1 cellular context compared by ENCODE assay signal in genomic region chr17:47253541-47254402, GRCh38.
TF ChIP-seq lines count a peak whose summit lies in the region.

ITGB3 (plus strand) TSS chr17:47253827; CDS start chr17:47253862, 35 bp downstream.

TF ChIP-seq in H1, 55 proteins besides CTCF, POLR2A, EP300 and RAD21 (continued from another document):
- TF ChIP-seq, protein P1, sequence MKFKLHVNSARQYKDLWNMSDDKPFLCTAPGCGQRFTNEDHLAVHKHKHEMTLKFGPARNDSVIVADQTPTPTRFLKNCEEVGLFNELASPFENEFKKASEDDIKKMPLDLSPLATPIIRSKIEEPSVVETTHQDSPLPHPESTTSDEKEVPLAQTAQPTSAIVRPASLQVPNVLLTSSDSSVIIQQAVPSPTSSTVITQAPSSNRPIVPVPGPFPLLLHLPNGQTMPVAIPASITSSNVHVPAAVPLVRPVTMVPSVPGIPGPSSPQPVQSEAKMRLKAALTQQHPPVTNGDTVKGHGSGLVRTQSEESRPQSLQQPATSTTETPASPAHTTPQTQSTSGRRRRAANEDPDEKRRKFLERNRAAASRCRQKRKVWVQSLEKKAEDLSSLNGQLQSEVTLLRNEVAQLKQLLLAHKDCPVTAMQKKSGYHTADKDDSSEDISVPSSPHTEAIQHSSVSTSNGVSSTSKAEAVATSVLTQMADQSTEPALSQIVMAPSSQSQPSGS (IDR thresholded peaks at IDR 0.05; ENCODE audit: low read length) = no peak
- TF ChIP-seq HDAC2 (IDR thresholded peaks at IDR 0.05; ENCODE audit: borderline replicate concordance in 1 of 2, low read depth in 2 of 2, low read length in 2 of 2) (peak in 1 of 2 experiments; percentile 16; a peak in 1 of 4 replicates), YY1 (IDR thresholded peaks at IDR 0.05; ENCODE audit: low read depth, low read length) (no peak), SP2 (IDR thresholded peaks at IDR 0.05; ENCODE audit: low read length) (no peak), CHD1 (IDR thresholded peaks at IDR 0.05; ENCODE audit: low read depth, low read length) (no peak), NRF1 (IDR thresholded peaks at IDR 0.05; ENCODE audit: low read depth, low read length) (no peak), CHD7 (IDR thresholded peaks at IDR 0.05; ENCODE audit: insufficient replicate concordance, low read length) (no peak), JUND (IDR thresholded peaks at IDR 0.05; ENCODE audit: low read length) (no peak), TAF7 (optimal IDR thresholded peaks at IDR 0.05; ENCODE audit: borderline replicate concordance, low read depth, low read length) (no peak), CBX5 (IDR thresholded peaks at IDR 0.05; ENCODE audit: low read depth, low read length) (no peak), PHF8 (conservative IDR thresholded peaks at IDR 0.05; ENCODE audit: low read depth, low read length) (no peak), CEBPB (IDR thresholded peaks at IDR 0.05; ENCODE audit: low read depth, low read length) (no peak), HDAC6 (IDR thresholded peaks at IDR 0.05; ENCODE audit: low read depth, low read length) (no peak), POU5F1 (IDR thresholded peaks at IDR 0.05; ENCODE audit: low read depth, low read length) (no peak), RXRA (IDR thresholded peaks at IDR 0.05; ENCODE audit: insufficient read depth, low read depth, low read length) (no peak), TBP (IDR thresholded peaks at IDR 0.05; ENCODE audit: low read depth, low read length) (no peak; the same call in 1 of the 2 replicates), KDM4A (IDR thresholded peaks at IDR 0.05; ENCODE audit: low read depth, low read length, severe bottlenecking) (peak; percentile 98), SP1 (IDR thresholded peaks at IDR 0.05; ENCODE audit: low read depth, low read length) (no peak), POLR2AphosphoS5 (IDR thresholded peaks at IDR 0.05; ENCODE audit: low read depth, low read length) (no peak), TEAD4 (IDR thresholded peaks at IDR 0.05; ENCODE audit: low read depth, low read length) (no peak), NANOG (IDR thresholded peaks at IDR 0.05; ENCODE audit: insufficient read depth, low read depth, low read length, poor library complexity, severe bottlenecking) (no peak), EGR1 (IDR thresholded peaks at IDR 0.05; ENCODE audit: borderline replicate concordance, low read depth, low read length) (peak; percentile 37; the same call in 1 of the 2 replicates), CBX8 (IDR thresholded peaks at IDR 0.05; ENCODE audit: borderline replicate concordance, low read depth, low read length) (no peak), EZH2 (IDR thresholded peaks at IDR 0.05; ENCODE audit: low read depth, low read length, severe bottlenecking) (peak; percentile 53), CHD2 (IDR thresholded peaks at IDR 0.05; ENCODE audit: low read length) (no peak), ZNF274 (IDR thresholded peaks at IDR 0.05; ENCODE audit: borderline replicate concordance, extremely low read depth, low read length) (no peak), BCL11A (IDR thresholded peaks at IDR 0.05; ENCODE audit: low read depth in 2 of 2, low read length in 2 of 2) (no peak), KDM5A (IDR thresholded peaks at IDR 0.05; ENCODE audit: low read length) (no peak), SIX5 (IDR thresholded peaks at IDR 0.05; ENCODE audit: low read depth, low read length) (no peak), CREB1 (IDR thresholded peaks at IDR 0.05) (peak; percentile 53; the same call in 1 of the 2 replicates), RFX5 (IDR thresholded peaks at IDR 0.05; ENCODE audit: borderline replicate concordance, low read depth, low read length) (no peak), SUZ12 (IDR thresholded peaks at IDR 0.05; ENCODE audit: low read length) (peak; percentile 78), MAFK (IDR thresholded peaks at IDR 0.05; ENCODE audit: low read depth, low read length) (no peak), FOSL1 (IDR thresholded peaks at IDR 0.05; ENCODE audit: insufficient read depth, low read depth, low read length) (no peak), SP4 (IDR thresholded peaks at IDR 0.05; ENCODE audit: low read length) (no peak), RNF2 (IDR thresholded peaks at IDR 0.05; ENCODE audit: borderline replicate concordance, low read depth, low read length, missing control alignments, poor library complexity, severe bottlenecking) (no peak), ASH2L (IDR thresholded peaks at IDR 0.05; ENCODE audit: low read length) (peak; percentile 61), KDM1A (IDR thresholded peaks at IDR 0.05; ENCODE audit: borderline replicate concordance, low read length) (no peak), GTF2F1 (IDR thresholded peaks at IDR 0.05; ENCODE audit: borderline replicate concordance, low read depth, low read length) (no peak)
- TF ChIP-seq, protein P2, sequence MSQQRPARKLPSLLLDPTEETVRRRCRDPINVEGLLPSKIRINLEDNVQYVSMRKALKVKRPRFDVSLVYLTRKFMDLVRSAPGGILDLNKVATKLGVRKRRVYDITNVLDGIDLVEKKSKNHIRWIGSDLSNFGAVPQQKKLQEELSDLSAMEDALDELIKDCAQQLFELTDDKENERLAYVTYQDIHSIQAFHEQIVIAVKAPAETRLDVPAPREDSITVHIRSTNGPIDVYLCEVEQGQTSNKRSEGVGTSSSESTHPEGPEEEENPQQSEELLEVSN (IDR thresholded peaks at IDR 0.05) = peak; percentile 74
